ENCODE assay signal across 1 cellular context in the genomic region with DNA sequence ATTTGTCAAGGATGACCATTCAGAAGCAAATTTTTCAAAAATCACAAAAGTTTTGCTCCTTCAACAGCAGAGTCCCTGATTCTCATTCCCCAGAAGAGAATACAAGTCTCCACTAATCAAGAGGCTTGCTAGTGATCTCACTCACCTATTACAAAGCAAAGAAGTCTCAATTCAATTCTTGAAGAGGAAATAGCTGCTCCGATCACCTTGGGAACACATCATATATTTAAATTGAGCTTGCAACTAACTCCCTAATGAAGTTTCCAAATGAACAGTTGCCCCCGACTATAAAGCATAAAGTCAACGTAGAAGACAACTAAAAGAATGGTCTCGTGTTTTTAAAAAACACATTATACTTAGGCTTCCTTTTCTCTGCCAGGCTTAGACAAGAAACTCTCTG.
TF ChIP-seq lines count a peak whose summit lies in the region.

No MANE protein-coding gene starts in this region.

TF ChIP-seq in WTC11, 78 proteins besides CTCF, POLR2A, EP300 and RAD21 (continued from another document):
- TF ChIP-seq, protein P1, sequence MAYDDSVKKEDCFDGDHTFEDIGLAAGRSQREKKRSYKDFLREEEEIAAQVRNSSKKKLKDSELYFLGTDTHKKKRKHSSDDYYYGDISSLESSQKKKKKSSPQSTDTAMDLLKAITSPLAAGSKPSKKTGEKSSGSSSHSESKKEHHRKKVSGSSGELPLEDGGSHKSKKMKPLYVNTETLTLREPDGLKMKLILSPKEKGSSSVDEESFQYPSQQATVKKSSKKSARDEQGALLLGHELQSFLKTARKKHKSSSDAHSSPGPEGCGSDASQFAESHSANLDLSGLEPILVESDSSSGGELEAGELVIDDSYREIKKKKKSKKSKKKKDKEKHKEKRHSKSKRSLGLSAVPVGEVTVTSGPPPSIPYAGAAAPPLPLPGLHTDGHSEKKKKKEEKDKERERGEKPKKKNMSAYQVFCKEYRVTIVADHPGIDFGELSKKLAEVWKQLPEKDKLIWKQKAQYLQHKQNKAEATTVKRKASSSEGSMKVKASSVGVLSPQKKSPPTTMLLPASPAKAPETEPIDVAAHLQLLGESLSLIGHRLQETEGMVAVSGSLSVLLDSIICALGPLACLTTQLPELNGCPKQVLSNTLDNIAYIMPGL (CRISPR knock-in tag; IDR thresholded peaks at IDR 0.05) = no peak
- TF ChIP-seq, protein P2, sequence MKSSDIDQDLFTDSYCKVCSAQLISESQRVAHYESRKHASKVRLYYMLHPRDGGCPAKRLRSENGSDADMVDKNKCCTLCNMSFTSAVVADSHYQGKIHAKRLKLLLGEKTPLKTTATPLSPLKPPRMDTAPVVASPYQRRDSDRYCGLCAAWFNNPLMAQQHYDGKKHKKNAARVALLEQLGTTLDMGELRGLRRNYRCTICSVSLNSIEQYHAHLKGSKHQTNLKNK (CRISPR knock-in tag; IDR thresholded peaks at IDR 0.05) = no peak
- TF ChIP-seq, protein P3, sequence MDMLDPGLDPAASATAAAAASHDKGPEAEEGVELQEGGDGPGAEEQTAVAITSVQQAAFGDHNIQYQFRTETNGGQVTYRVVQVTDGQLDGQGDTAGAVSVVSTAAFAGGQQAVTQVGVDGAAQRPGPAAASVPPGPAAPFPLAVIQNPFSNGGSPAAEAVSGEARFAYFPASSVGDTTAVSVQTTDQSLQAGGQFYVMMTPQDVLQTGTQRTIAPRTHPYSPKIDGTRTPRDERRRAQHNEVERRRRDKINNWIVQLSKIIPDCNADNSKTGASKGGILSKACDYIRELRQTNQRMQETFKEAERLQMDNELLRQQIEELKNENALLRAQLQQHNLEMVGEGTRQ (CRISPR knock-in tag; IDR thresholded peaks at IDR 0.05) = no peak
- no peak for TF ChIP-seq NFATC4 (CRISPR knock-in tag; IDR thresholded peaks at IDR 0.05)
- TF ChIP-seq ESRRA (CRISPR knock-in tag; IDR thresholded peaks at IDR 0.05; ENCODE audit: borderline replicate concordance) = no peak
- TF ChIP-seq PRRX2 (CRISPR knock-in tag; IDR thresholded peaks at IDR 0.05) = no peak
- TF ChIP-seq HMGA2 (CRISPR knock-in tag; IDR thresholded peaks at IDR 0.05) = no peak
